ENCODE assay signal across 8 cellular contexts in genomic region chr17:43908111-43908721, GRCh38. TPM values are rescaled to one million over a fixed set of nuclear protein-coding genes. Genes with fewer than 3 reads are reported as not detected.
DNase-seq lines count a peak whose midpoint lies in the region; ATAC-seq and TF ChIP-seq lines count a peak whose summit lies in the region.

No MANE protein-coding gene starts in this region.

- CTCF ChIA-PET in A673 (lab: Charles Lee): no interaction called here

- POLR2A ChIA-PET in A673 (lab: Charles Lee; ENCODE audit: low non-redundant PET): no interaction called here

- intact Hi-C loops in A673 (cut with micrococcal nuclease; ENCODE audit: unreplicated experiment) (no loop called here), left ventricle myocardium superior (cut with micrococcal nuclease) (no loop called here), psoas muscle (cut with DNase I) (no loop called here)

- no peaks in the 10 kb centered on the region for H3K9me3 ChIP-seq in A673 (ENCODE audit: low read depth, low read length, poor library complexity, severe bottlenecking)
- H3K9me3 ChIP-seq in SK-N-MC (ENCODE audit: low read depth, low read length): no peaks in the 10 kb centered on the region
- H3K9me3 ChIP-seq in psoas muscle: no peaks in the 10 kb centered on the region

- no TSS peak for BruUV-seq in A673 (replicated peaks; lab: Mats Ljungman, UMichigan)

- DNase-seq in A673 (ENCODE audit: low spot score) (peak; percentile 68), HK-2 (ENCODE audit: unreplicated experiment) (peak; percentile 24), SK-N-MC (ENCODE audit: low read depth, low spot score) (no peak), anterior cingulate cortex (lab: John Stamatoyannopoulos, UW) (peak in 56 of 58 donors; percentile 30 to 89 (median 77)), left ventricle myocardium superior (peak; percentile 79), psoas muscle (peak; percentile 62 to 72)

- H3K9ac ChIP-seq in SK-N-MC (ENCODE audit: insufficient read length): no peak overlapping the region

- 30 to 38% (median 30%) methylated on average over 24 of the region's 24 CpGs for WGBS in psoas muscle, 3 donors

- H3K4me3 ChIP-seq in A673 (ENCODE audit: low read depth, low read length, poor library complexity, severe bottlenecking) (no peak overlapping the region), SK-N-MC (peak overlapping the region; percentile 78), psoas muscle (peak overlapping the region; percentile 68)

- no peak overlapping the region for H3K27ac ChIP-seq in A673 (ENCODE audit: low read depth, low read length, poor library complexity, severe bottlenecking)
- H3K27ac ChIP-seq in SK-N-MC: no peak overlapping the region
- H3K27ac ChIP-seq in psoas muscle: no peak overlapping the region

- TF ChIP-seq CTCF in A673 (conservative IDR thresholded peaks at IDR 0.05; ENCODE audit: low read depth, low read length): no peak
- TF ChIP-seq CTCF in psoas muscle (IDR thresholded peaks at IDR 0.05): no peak

- no peaks in the 10 kb centered on the region for H3K36me3 ChIP-seq in A673 (ENCODE audit: insufficient read depth, low read length, poor library complexity, severe bottlenecking)
- H3K36me3 ChIP-seq in SK-N-MC (ENCODE audit: insufficient read depth, low read length): no peaks in the 10 kb centered on the region
- no peaks in the 10 kb centered on the region for H3K36me3 ChIP-seq in psoas muscle (ENCODE audit: insufficient read depth in 1 of 2, low read depth in 1 of 2)

- H3K4me1 ChIP-seq in A673 (ENCODE audit: insufficient read depth, low read length, poor library complexity, severe bottlenecking): peaks cover 4% of the 10 kb centered on the region
- peaks cover 15% of the 10 kb centered on the region for H3K4me1 ChIP-seq in psoas muscle

- H3K27me3 ChIP-seq in A673 (replicated peaks; ENCODE audit: insufficient read depth, low read depth, low read length, poor library complexity) (no peaks in the 10 kb centered on the region), psoas muscle (ENCODE audit: insufficient read depth in 3 of 3, low read length in 2 of 3) (peaks cover 0 to 55% (median 5%) of the 10 kb centered on the region in 3 donors)

- ATAC-seq in left ventricle myocardium superior (peak; percentile 69), psoas muscle (peak; percentile 27 to 56 (median 42)), GM21526 (IDR thresholded peaks at IDR 0.05; ENCODE audit: low FRiP score, unreplicated experiment) (no peak), GM18909 (IDR thresholded peaks at IDR 0.05; ENCODE audit: poor library complexity, unreplicated experiment) (no peak)

RNA-seq across cellular contexts. Expression of gene MPP2, which starts 0.9 kb away (rescaled TPM):
- total RNA-seq in A673 (2021): 2.6 and 4.0 TPM in 2 replicates
- total RNA-seq in left ventricle myocardium superior: 17.1 TPM
- total RNA-seq in psoas muscle: 1 to 10 TPM in 1 of 4 donors, under 1 TPM in 3; 0.42 to 1.6 (median 0.62) TPM
- polyA plus RNA-seq in psoas muscle: under 1 TPM; 0.19 to 0.38 (median 0.21) TPM

RNA-seq across cellular contexts. Expression of gene PPY, which starts 34.1 kb away (rescaled TPM):
- total RNA-seq in A673 (2021) (not detected in 2 replicates), left ventricle myocardium superior (not detected), psoas muscle (not detected)
- polyA plus RNA-seq in psoas muscle: not detected

RNA-seq across cellular contexts. Expression of gene PYY, which starts 45.5 kb away (rescaled TPM):
- total RNA-seq in A673 (2021) (not detected in 2 replicates), left ventricle myocardium superior (not detected), psoas muscle (not detected)
- polyA plus RNA-seq in psoas muscle: not detected

Comparison
In these comparisons a context has a peak if more than half of its experiments do, and no peak if none do; other contexts are left out.
1. ATAC-seq: peak in left ventricle myocardium superior (single experiment) and psoas muscle (4 of 4); none in GM21526 (single experiment) and GM18909 (single experiment).